In the genomic region with DNA sequence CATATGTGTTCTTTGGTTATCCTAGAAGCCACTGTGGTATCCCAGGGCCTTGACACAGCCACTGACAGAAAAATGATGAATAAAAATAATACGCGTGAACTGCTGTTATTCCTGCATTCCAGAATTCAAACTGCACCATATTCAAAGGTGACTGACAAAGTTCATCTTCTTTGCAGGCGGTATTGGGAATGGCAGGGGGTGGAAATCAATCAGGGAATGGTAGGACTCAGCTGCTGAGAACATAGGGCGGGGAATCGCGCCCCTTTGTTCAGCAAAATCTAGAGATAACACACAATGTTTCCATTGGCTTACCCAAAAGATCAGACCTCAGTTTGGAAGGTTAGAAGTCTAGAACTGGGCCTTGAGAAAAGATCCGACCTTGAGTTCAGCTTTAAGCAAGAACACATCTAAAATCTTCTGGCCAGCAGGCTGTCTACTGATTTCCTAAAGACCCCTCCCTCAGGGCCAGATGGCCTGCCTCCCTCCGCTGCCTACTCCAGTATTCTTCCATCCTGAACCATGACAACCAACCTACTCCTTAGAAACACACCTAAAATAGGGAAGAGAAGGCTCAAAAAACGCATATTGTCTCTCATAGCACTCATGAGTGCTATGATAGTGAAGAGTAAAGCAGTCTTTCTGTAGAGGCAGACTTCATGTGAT, we compare ENCODE assay signal across 9 cellular contexts. TPM values are rescaled to one million over a fixed set of nuclear protein-coding genes. Genes with fewer than 3 reads are reported as not detected.
DNase-seq lines count a peak whose midpoint lies in the region; TF ChIP-seq lines count a peak whose summit lies in the region.
"Had no signal": no experiment of that assay in that cellular context is flagged by ENCODE, and none has a peak within 500 bp of the region (broad histone marks: within the 10 kb centered on the region; RNA-seq: fewer than 3 reads in every experiment).

No MANE protein-coding gene starts in this region.

- peak; percentile 9 for DNase-seq in NCI-H146 (lab: John Stamatoyannopoulos, UW)
- no peak for DNase-seq in NCI-H146 treated with DMSO at 0.1 percent for 48 hours (lab: John Stamatoyannopoulos, UW; ENCODE audit: unreplicated experiment)
- DNase-seq in caudate nucleus (lab: John Stamatoyannopoulos, UW), result peak in 3 of 61 donors; percentile 13 to 25 (median 24)
- no peak for DNase-seq in neural crest cell (ENCODE audit: low read depth, low spot score)
- DNase-seq in NOMO-1 treated with DMSO at 0.1 percent for 48 hours (lab: John Stamatoyannopoulos, UW; ENCODE audit: unreplicated experiment), result no peak
- no peak for DNase-seq in NCI-H187 (lab: John Stamatoyannopoulos, UW)
- no peak for DNase-seq in NCI-H526 treated with DMSO at 0.1 percent for 48 hours (lab: John Stamatoyannopoulos, UW)

- H3K27ac Mint-ChIP-seq in neural crest cell (ENCODE audit: unreplicated experiment), result peak overlapping the region; percentile 96

- H3K36me3 Mint-ChIP-seq in neural crest cell (ENCODE audit: low read depth), result no peaks in the 10 kb centered on the region

- H3K9me3 ChIP-seq in HUES64 (ENCODE audit: insufficient read depth, low read depth, low read length), result no peaks in the 10 kb centered on the region
- H3K9me3 ChIP-seq: A549 had no signal

- no peaks in the 10 kb centered on the region for H3K27me3 Mint-ChIP-seq in neural crest cell (ENCODE audit: low read depth)

- no peaks in the 10 kb centered on the region for H3K36me3 ChIP-seq in HUES64 (ENCODE audit: insufficient read depth, low read length)

- 85% methylated on average over 9 of the region's 9 CpGs for WGBS in HUES64

- peaks cover 57% of the 10 kb centered on the region for H3K4me1 ChIP-seq in HUES64 (ENCODE audit: insufficient read depth, low read length)
- H3K4me1 ChIP-seq: A549 had no signal

- H3K27me3 ChIP-seq in HUES64 (ENCODE audit: insufficient read depth, low read length), result peaks cover 5% of the 10 kb centered on the region; the same call in 1 of the 2 replicates

- no peaks in the 10 kb centered on the region for H3K9me3 Mint-ChIP-seq in neural crest cell

- H3K4me3 Mint-ChIP-seq in neural crest cell, result peak overlapping the region; percentile 84

- 0 out of 2 replicates have a peak overlapping the region, but pooled peaks have one; percentile 23 for H3K27ac ChIP-seq in HUES64 (ENCODE audit: low read depth, low read length)
- H3K27ac ChIP-seq in caudate nucleus (ENCODE audit: low read depth, low read length), result peak overlapping the region; percentile 87
- H3K27ac ChIP-seq: A549 had no signal

- peaks cover 74% of the 10 kb centered on the region for H3K4me1 Mint-ChIP-seq in neural crest cell

- H3K4me3 ChIP-seq in HUES64 (ENCODE audit: low read length), result no peak overlapping the region
- H3K4me3 ChIP-seq: A549 had no signal

- TF ChIP-seq CTCF in neural crest cell (conservative IDR thresholded peaks at IDR 0.05), result no peak

- no peak overlapping the region for H3K9ac ChIP-seq in HUES64 (ENCODE audit: low read depth, low read length)

RNA-seq across cellular contexts. Expression of a gene that starts 34.1 kb away (rescaled TPM):
- polyA plus RNA-seq in HUES64 (2013, experiment 1 of 2), result 9.9 TPM
- 9.8 TPM for polyA plus RNA-seq in HUES64 (2013, experiment 2 of 2)
- 33.6 and 34.1 TPM in 2 replicates for total RNA-seq in neural crest cell
